ENCODE assay signal across 16 cellular contexts in the genomic region with DNA sequence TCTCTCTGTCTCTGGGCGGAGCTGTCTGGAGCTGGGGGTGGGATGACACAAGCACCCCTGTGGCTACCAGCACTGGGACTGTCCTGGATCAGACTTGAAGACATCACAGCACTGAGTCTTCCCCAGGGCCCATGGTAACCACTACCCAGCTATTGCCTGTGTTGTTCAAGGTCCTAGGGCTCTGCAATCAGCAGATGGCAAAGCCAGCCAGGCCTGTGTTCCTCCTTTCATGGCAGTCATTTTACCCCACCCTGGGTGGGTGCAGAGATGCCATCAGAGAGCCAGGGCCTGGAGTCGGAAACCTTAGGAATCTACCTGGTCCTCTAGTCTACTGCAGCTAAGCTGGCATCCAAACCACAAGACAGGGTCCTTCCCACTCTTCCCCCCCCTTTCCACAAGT. TPM values are rescaled to one million over a fixed set of nuclear protein-coding genes. Genes with fewer than 3 reads are reported as not detected.
DNase-seq lines count a peak whose midpoint lies in the region; ATAC-seq and TF ChIP-seq lines count a peak whose summit lies in the region.
"Had no signal": no experiment of that assay in that cellular context is flagged by ENCODE, and none has a peak within 500 bp of the region (broad histone marks: within the 10 kb centered on the region; RNA-seq: fewer than 3 reads in every experiment).

No MANE protein-coding gene starts in this region.

- H3K4me3 ChIP-seq in OCI-LY3 (ENCODE audit: low read length): peak overlapping the region; percentile 31; the same call in 1 of the 2 replicates
- H3K4me3 ChIP-seq in mesendoderm (ENCODE audit: low read length): no peak overlapping the region
- H3K4me3 ChIP-seq in upper lobe of right lung: no peak overlapping the region
- H3K4me3 ChIP-seq: A549, BLaER1 had no signal

- intact Hi-C loops in upper lobe of right lung (cut with DNase I): no loop called here

- H3K18ac ChIP-seq in mesendoderm (ENCODE audit: low read length): no peak overlapping the region

- H4K5ac ChIP-seq in mesendoderm (ENCODE audit: low read length): no peak overlapping the region

- no peak overlapping the region for H2BK5ac ChIP-seq in mesendoderm (ENCODE audit: low read length)

- peaks cover 19% of the 10 kb centered on the region for H3K36me3 Mint-ChIP-seq in central memory CD8-positive, alpha-beta T cell (ENCODE audit: insufficient read depth)

- TF ChIP-seq CTCF in OCI-LY3 (IDR thresholded peaks at IDR 0.05; ENCODE audit: low read depth, low read length): no peak
- no peak for TF ChIP-seq CTCF in upper lobe of right lung (IDR thresholded peaks at IDR 0.05)

- H3K4me2 ChIP-seq in OCI-LY3 (ENCODE audit: low read length) (peak overlapping the region; percentile 42), mesendoderm (ENCODE audit: low read length) (no peak overlapping the region)
- H3K4me2 ChIP-seq: A549, BLaER1 had no signal

- peaks cover 27% of the 10 kb centered on the region for H3K4me1 ChIP-seq in OCI-LY3 (ENCODE audit: low read length)
- no peaks in the 10 kb centered on the region for H3K4me1 ChIP-seq in mesendoderm (ENCODE audit: control insufficient read depth, low read depth, low read length)
- peaks cover 4% of the 10 kb centered on the region for H3K4me1 ChIP-seq in upper lobe of right lung
- H3K4me1 ChIP-seq: A549 had no signal

- no peak overlapping the region for H2BK120ac ChIP-seq in mesendoderm (ENCODE audit: low read depth, low read length)

- H3K23ac ChIP-seq in mesendoderm (ENCODE audit: low read length): no peak overlapping the region

- no peak overlapping the region for H3K4me3 Mint-ChIP-seq in central memory CD8-positive, alpha-beta T cell

- H3K9ac ChIP-seq in OCI-LY3 (ENCODE audit: low read length): peak overlapping the region; percentile 30; the same call in 1 of the 2 replicates
- H3K9ac ChIP-seq in mesendoderm (ENCODE audit: low read length): no peak overlapping the region
- H3K9ac ChIP-seq: BLaER1 had no signal

- peaks cover 7% of the 10 kb centered on the region for H3K79me1 ChIP-seq in mesendoderm (ENCODE audit: low read length)

- H3K27ac Mint-ChIP-seq in central memory CD8-positive, alpha-beta T cell (ENCODE audit: low read depth): peak overlapping the region; percentile 58

- H2BK15ac ChIP-seq in mesendoderm (replicated peaks; ENCODE audit: low read depth): no peak overlapping the region

- no peak overlapping the region for H3K56ac ChIP-seq in mesendoderm (ENCODE audit: low read length)

- no peaks in the 10 kb centered on the region for H3K9me3 ChIP-seq in OCI-LY3 (ENCODE audit: insufficient read depth, low read length)
- H3K9me3 ChIP-seq in upper lobe of right lung: no peaks in the 10 kb centered on the region
- H3K9me3 ChIP-seq: A549, BLaER1 had no signal

- H4K8ac ChIP-seq in mesendoderm (ENCODE audit: low read depth, low read length): no peak overlapping the region

- no peak overlapping the region for H2AK5ac ChIP-seq in mesendoderm (ENCODE audit: low read length)

- H2AFZ ChIP-seq in OCI-LY3 (ENCODE audit: low read depth, low read length): no peak overlapping the region

- WGBS in mesendoderm (ENCODE audit: extremely low coverage, insufficient coverage, low lambda C conversion rate): no CpG with 5 or more reads among the region's 2 CpGs

- peaks cover 60% of the 10 kb centered on the region for H3K4me1 Mint-ChIP-seq in central memory CD8-positive, alpha-beta T cell

- H3K36me3 ChIP-seq in OCI-LY3 (replicated peaks; ENCODE audit: low read depth, low read length) (peaks cover 35% of the 10 kb centered on the region), mesendoderm (ENCODE audit: control insufficient read depth, insufficient read depth, low read length) (no peaks in the 10 kb centered on the region), upper lobe of right lung (peaks cover 20% of the 10 kb centered on the region)

- ATAC-seq in central memory CD8-positive, alpha-beta T cell (replicated peaks; ENCODE audit: extremely low read depth, poor library complexity, severe bottlenecking): no peak
- peak; percentile 14 for ATAC-seq in upper lobe of right lung
- no peak for ATAC-seq in HG03139 (IDR thresholded peaks at IDR 0.05; ENCODE audit: unreplicated experiment)

- no peak overlapping the region for H3K4ac ChIP-seq in mesendoderm (ENCODE audit: low read depth, low read length)

- H4K20me1 ChIP-seq in OCI-LY3 (ENCODE audit: insufficient read depth, low read length): peaks cover 8% of the 10 kb centered on the region

- no peak for DNase-seq in central memory CD8-positive, alpha-beta T cell (ENCODE audit: low spot score in 2 of 2)
- DNase-seq in mesendoderm (peak; percentile 14), upper lobe of right lung (no peak), dedifferentiated amniotic fluid mesenchymal stem cell (ENCODE audit: extremely low spot score) (no peak), GOT3 (lab: John Stamatoyannopoulos, UW) (no peak), Ammon's horn (ENCODE audit: low spot score) (no peak)
- DNase-seq: CD4-positive, CD25-positive, alpha-beta regulatory T cell; DMS153; DND-41; GDM1; H7; KBM-7 had no signal

- no peaks in the 10 kb centered on the region for H3K27me3 ChIP-seq in OCI-LY3 (ENCODE audit: low read depth, low read length)
- H3K27me3 ChIP-seq in mesendoderm (ENCODE audit: insufficient read depth, low read length, poor library complexity): no peaks in the 10 kb centered on the region
- no peaks in the 10 kb centered on the region for H3K27me3 ChIP-seq in upper lobe of right lung
- H3K27me3 ChIP-seq: BLaER1 had no signal

- no peaks in the 10 kb centered on the region for H3K27me3 Mint-ChIP-seq in central memory CD8-positive, alpha-beta T cell

- H3K27ac ChIP-seq in OCI-LY3 (ENCODE audit: low read length) (peak overlapping the region; percentile 53), mesendoderm (ENCODE audit: low read depth, low read length) (no peak overlapping the region), upper lobe of right lung (no peak overlapping the region)
- H3K27ac ChIP-seq: A549, BLaER1 had no signal

- no peaks in the 10 kb centered on the region for H3K9me3 Mint-ChIP-seq in central memory CD8-positive, alpha-beta T cell
- H3K9me3 Mint-ChIP-seq: CD4-positive, CD25-positive, alpha-beta regulatory T cell had no signal

- H3K79me2 ChIP-seq in OCI-LY3 (ENCODE audit: low read length) (peaks cover 42% of the 10 kb centered on the region), mesendoderm (ENCODE audit: control insufficient read depth, insufficient read depth, low read length) (no peaks in the 10 kb centered on the region)

RNA-seq across cellular contexts. Expression of a gene that starts 38.4 kb away (rescaled TPM):
- 24.2 TPM for polyA plus RNA-seq in mesendoderm (2013, experiment 1 of 2)
- polyA plus RNA-seq in mesendoderm (2013, experiment 2 of 2): 24.6 TPM
- total RNA-seq in upper lobe of right lung: 32.7 TPM
